8 cellular contexts compared by ENCODE assay signal in the genomic region with DNA sequence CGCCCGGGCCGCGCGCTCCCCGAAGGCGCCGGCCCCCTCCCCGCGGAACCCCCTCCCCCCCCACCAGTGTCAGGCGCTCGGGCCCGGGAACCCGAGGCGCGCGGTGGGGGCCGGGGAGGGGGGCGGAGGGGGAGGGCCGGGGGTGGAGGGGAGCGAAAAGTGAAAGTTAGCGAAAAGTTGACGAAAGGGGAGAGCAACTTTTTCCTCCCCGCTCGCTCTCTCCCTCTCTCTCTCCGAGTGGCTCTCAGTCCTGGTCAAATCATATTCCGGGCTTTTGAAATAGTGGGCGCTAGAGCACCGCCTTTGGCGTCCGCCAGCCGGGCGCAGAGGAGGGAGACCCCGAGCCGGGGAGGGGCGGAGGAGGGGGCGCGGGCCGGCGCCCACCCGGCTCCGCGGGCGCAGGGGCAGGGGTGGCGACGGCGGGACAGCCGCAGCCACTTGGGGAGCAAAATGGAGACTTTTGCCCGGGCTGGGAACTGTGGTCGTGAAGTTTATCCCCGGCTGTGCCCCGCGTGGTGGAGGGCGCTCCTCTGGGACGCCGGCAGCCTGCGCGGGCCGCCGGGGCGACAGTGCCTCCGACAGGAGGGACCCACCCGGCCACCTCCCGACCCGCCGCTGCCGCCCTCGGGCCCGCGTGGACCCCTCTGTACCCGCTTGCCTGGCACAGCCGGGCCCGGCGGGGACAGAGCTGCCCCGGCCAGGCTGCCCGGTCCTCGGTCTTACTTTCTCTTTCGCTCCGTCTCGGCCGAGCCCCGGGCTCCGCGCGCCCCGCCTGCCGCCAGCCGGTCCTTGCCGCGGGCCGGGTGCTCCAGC. TPM values are rescaled to one million over a fixed set of nuclear protein-coding genes. Genes with fewer than 3 reads are reported as not detected.
DNase-seq lines count a peak whose midpoint lies in the region; ATAC-seq and TF ChIP-seq lines count a peak whose summit lies in the region.

No MANE protein-coding gene starts in this region.

- DNase-seq in DMS114 treated with DMSO at 0.1 percent for 48 hours (lab: John Stamatoyannopoulos, UW; ENCODE audit: unreplicated experiment) (peak; percentile 43), NCI-H128 (lab: John Stamatoyannopoulos, UW; ENCODE audit: unreplicated experiment) (peak; percentile 1), dedifferentiated amniotic fluid mesenchymal stem cell (ENCODE audit: extremely low spot score) (peak; percentile 82), GM13977 (ENCODE audit: low spot score) (no peak)

- H3K27me3 ChIP-seq in liver (ENCODE audit: control insufficient read depth in 4 of 4, insufficient read depth in 4 of 4, low read length in 3 of 4) (peaks cover 0 to 40% (median 7%) of the 10 kb centered on the region in 4 donors), subcutaneous abdominal adipose tissue (ENCODE audit: control insufficient read depth in 5 of 5, insufficient read depth in 4 of 5, low read length in 5 of 5) (peaks cover 39 to 75% (median 64%) of the 10 kb centered on the region in 5 donors)

- 2% methylated on average over 90 of the region's 91 CpGs for WGBS in liver

- H3K36me3 ChIP-seq in liver (ENCODE audit: control insufficient read depth in 4 of 4, insufficient read depth in 3 of 4, low read depth in 1 of 4, low read length in 3 of 4) (no peaks in the 10 kb centered on the region), subcutaneous abdominal adipose tissue (ENCODE audit: control insufficient read depth in 5 of 5, insufficient read depth in 5 of 5, low read length in 5 of 5) (no peaks in the 10 kb centered on the region)

- TF ChIP-seq RAD21 in liver (IDR thresholded peaks at IDR 0.05) = peak; percentile 48

- in situ Hi-C loops in GM13977 (cut with MboI; ENCODE audit: low pct_unique_long_range_greater_than_20kb, low sequenced_read_pairs, unreplicated experiment) = no loop called here

- H3K9ac ChIP-seq in liver (ENCODE audit: low read depth in 1 of 2, low read length in 2 of 2) (peak overlapping the region in 1 of 2 donors; percentile 27), subcutaneous abdominal adipose tissue (ENCODE audit: low read length in 5 of 5) (peak overlapping the region in 1 of 5 donors; percentile 45)

- TF ChIP-seq CTCF in liver (IDR thresholded peaks at IDR 0.05; ENCODE audit: low read depth, low read length, missing input control) = peak; percentile 17
- no peak for TF ChIP-seq CTCF in GM13977 (IDR thresholded peaks at IDR 0.05; ENCODE audit: extremely low read depth, insufficient read depth, missing control alignments)

- no peaks in the 10 kb centered on the region for H3K9me3 ChIP-seq in liver (ENCODE audit: control insufficient read depth in 4 of 4, low read length in 3 of 4)
- no peaks in the 10 kb centered on the region for H3K9me3 ChIP-seq in subcutaneous abdominal adipose tissue (ENCODE audit: control insufficient read depth in 5 of 5, low read length in 5 of 5)

- H3K4me3 ChIP-seq in liver (ENCODE audit: low read depth in 1 of 3, low read length in 3 of 3) (peak overlapping the region; percentile 47 to 93 (median 64)), subcutaneous abdominal adipose tissue (ENCODE audit: low read depth in 1 of 5, low read length in 5 of 5) (peak overlapping the region in 4 of 5 donors; percentile 58 to 75 (median 68))

- H3K27ac ChIP-seq in liver (ENCODE audit: low read depth in 1 of 2, low read length in 2 of 2) (peak overlapping the region; percentile 14 to 41), subcutaneous abdominal adipose tissue (ENCODE audit: low read depth, low read length) (no peak overlapping the region)

- H3K4me1 ChIP-seq in liver (ENCODE audit: control insufficient read depth in 4 of 4, insufficient read depth in 4 of 4, low read length in 3 of 4) (peaks cover 5 to 26% (median 15%) of the 10 kb centered on the region in 4 donors), subcutaneous abdominal adipose tissue (ENCODE audit: control insufficient read depth in 5 of 5, insufficient read depth in 5 of 5, low read length in 5 of 5) (peaks cover 0 to 55% (median 51%) of the 10 kb centered on the region in 5 donors)

- ATAC-seq in GM19395 (IDR thresholded peaks at IDR 0.05; ENCODE audit: unreplicated experiment) (no peak), GM18511 (IDR thresholded peaks at IDR 0.05; ENCODE audit: unreplicated experiment) (no peak)

TF ChIP-seq in liver, 16 proteins besides CTCF, POLR2A, EP300 and RAD21:
- TF ChIP-seq FOXA2 (IDR thresholded peaks at IDR 0.05) (no peak), EGR1 (IDR thresholded peaks at IDR 0.05; ENCODE audit: low read depth in 2 of 2) (no peak), MAX (IDR thresholded peaks at IDR 0.05) (no peak), REST (IDR thresholded peaks at IDR 0.05) (no peak), GABPA (IDR thresholded peaks at IDR 0.05 in 1 of 2, conservative IDR thresholded peaks at IDR 0.05 in 1 of 2) (no peak), HNF4A (conservative IDR thresholded peaks at IDR 0.05) (no peak), ZBTB33 (IDR thresholded peaks at IDR 0.05) (no peak), JUND (IDR thresholded peaks at IDR 0.05) (no peak), HNF4G (IDR thresholded peaks at IDR 0.05) (no peak), TAF1 (conservative IDR thresholded peaks at IDR 0.05) (no peak), NR2F2 (IDR thresholded peaks at IDR 0.05) (no peak), SP1 (IDR thresholded peaks at IDR 0.05) (no peak), YY1 (IDR thresholded peaks at IDR 0.05) (no peak), RXRA (IDR thresholded peaks at IDR 0.05) (no peak), FOXA1 (IDR thresholded peaks at IDR 0.05) (no peak)
- TF ChIP-seq, protein P1, sequence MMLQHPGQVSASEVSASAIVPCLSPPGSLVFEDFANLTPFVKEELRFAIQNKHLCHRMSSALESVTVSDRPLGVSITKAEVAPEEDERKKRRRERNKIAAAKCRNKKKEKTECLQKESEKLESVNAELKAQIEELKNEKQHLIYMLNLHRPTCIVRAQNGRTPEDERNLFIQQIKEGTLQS (IDR thresholded peaks at IDR 0.05) = no peak
TF ChIP-seq in liver: peak in this region for 0.

RNA-seq across cellular contexts. Expression of gene PRDM16, which starts 0.7 kb away (rescaled TPM):
- total RNA-seq in liver = under 1 TPM; 0.05 to 0.67 TPM
- polyA plus RNA-seq in liver = under 1 TPM; 0.14 to 0.25 TPM

RNA-seq across cellular contexts. Expression of gene ACTRT2, which starts 48.4 kb away (rescaled TPM):
- not detected for total RNA-seq in liver
- not detected for polyA plus RNA-seq in liver
